Comparison of ENCODE assay signal across 17 cellular contexts in the genomic region with DNA sequence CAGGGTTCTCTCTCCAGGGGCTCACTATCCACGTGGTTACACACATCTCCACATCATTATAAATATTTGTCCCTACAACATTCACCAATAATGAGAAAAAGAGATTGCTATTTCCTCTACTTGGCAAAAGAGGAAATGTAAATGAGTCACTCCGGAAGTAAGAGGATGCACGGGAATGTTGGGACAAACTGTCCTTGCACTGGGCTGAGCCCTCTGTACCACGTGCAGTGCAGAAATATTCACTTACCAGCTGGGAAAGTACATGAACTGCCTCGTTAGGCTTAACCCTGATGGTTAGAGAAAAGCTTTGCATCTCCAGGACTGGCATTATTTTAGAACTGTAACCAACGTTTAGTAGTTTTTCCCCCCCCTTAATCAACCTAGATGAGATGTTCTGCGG.
DNase-seq lines count a peak whose midpoint lies in the region; ATAC-seq, FAIRE-seq and TF ChIP-seq lines count a peak whose summit lies in the region.
"Had no signal": no experiment of that assay in that cellular context is flagged by ENCODE, and none has a peak within 500 bp of the region (broad histone marks: within the 10 kb centered on the region; RNA-seq: fewer than 3 reads in every experiment).

No MANE protein-coding gene starts in this region.

- H3K9me3 Mint-ChIP-seq in astrocyte (ENCODE audit: unreplicated experiment): peaks cover 2% of the 10 kb centered on the region

- no peak overlapping the region for H3K4me2 ChIP-seq in astrocyte (ENCODE audit: low read length)

- H3K4me3 Mint-ChIP-seq in astrocyte (ENCODE audit: unreplicated experiment): peak overlapping the region; percentile 8
- H3K4me3 Mint-ChIP-seq: activated naive CD8-positive, alpha-beta T cell had no signal

- H3K9ac ChIP-seq in astrocyte (ENCODE audit: low read length): no peak overlapping the region

- no peaks in the 10 kb centered on the region for H3K9me3 ChIP-seq in astrocyte (ENCODE audit: insufficient read depth, low read depth, low read length)
- H3K9me3 ChIP-seq in right atrium auricular region: peaks cover 0 to 5% of the 10 kb centered on the region in 2 donors
- H3K9me3 ChIP-seq in stomach: no peaks in the 10 kb centered on the region
- H3K9me3 ChIP-seq: pancreas had no signal

- H3K36me3 Mint-ChIP-seq in astrocyte (ENCODE audit: low read depth, unreplicated experiment): no peaks in the 10 kb centered on the region
- H3K36me3 Mint-ChIP-seq: activated naive CD8-positive, alpha-beta T cell had no signal

- peak; percentile 75 for TF ChIP-seq EP300 in stomach (IDR thresholded peaks at IDR 0.05)

- WGBS in stomach, 5 donors: 55 to 66% (median 64%) methylated on average over 7 of the region's 7 CpGs

- H3K79me2 ChIP-seq in astrocyte (ENCODE audit: insufficient read depth, low read length): no peaks in the 10 kb centered on the region

- intact Hi-C loops in stomach (cut with DNase I; ENCODE audit: low total_unique reads) (no loop called here), dorsolateral prefrontal cortex (cut with DNase I) (no loop called here)

- no peaks in the 10 kb centered on the region for H3K4me1 ChIP-seq in astrocyte (ENCODE audit: insufficient read depth, low read length)
- H3K4me1 ChIP-seq in right atrium auricular region: peaks cover 0 to 21% of the 10 kb centered on the region in 2 donors
- H3K4me1 ChIP-seq in stomach: peaks cover 0 to 14% (median 8%) of the 10 kb centered on the region in 4 donors
- H3K4me1 ChIP-seq: pancreas had no signal

- H3K36me3 ChIP-seq in astrocyte (ENCODE audit: insufficient read depth, low read length) (no peaks in the 10 kb centered on the region), right atrium auricular region (no peaks in the 10 kb centered on the region), stomach (no peaks in the 10 kb centered on the region)
- H3K36me3 ChIP-seq: pancreas had no signal

- ATAC-seq in GM21786 (IDR thresholded peaks at IDR 0.05; ENCODE audit: unreplicated experiment): no peak
- no peak for ATAC-seq in HG02938 (IDR thresholded peaks at IDR 0.05; ENCODE audit: unreplicated experiment)
- ATAC-seq: pancreas had no signal

- no peaks in the 10 kb centered on the region for H4K20me1 ChIP-seq in astrocyte (ENCODE audit: insufficient read depth, low read length)

- no peak overlapping the region for H2AFZ ChIP-seq in astrocyte (ENCODE audit: low read depth, low read length)

- TF ChIP-seq CTCF in astrocyte (IDR thresholded peaks at IDR 0.05; ENCODE audit: insufficient read depth, low read depth, low read length) (no peak), right atrium auricular region (IDR thresholded peaks at IDR 0.05) (no peak), stomach (IDR thresholded peaks at IDR 0.05) (no peak), dorsolateral prefrontal cortex (IDR thresholded peaks at IDR 0.05 in 54 of 56, conservative IDR thresholded peaks at IDR 0.05 in 2 of 56; ENCODE audit: low read depth in 1 of 56, partially characterized antibody in 56 of 56) (no peak)

- H3K4me1 Mint-ChIP-seq in astrocyte (ENCODE audit: low read depth, unreplicated experiment): peaks cover 6% of the 10 kb centered on the region

- TF ChIP-seq POLR2A in H54 (IDR thresholded peaks at IDR 0.05; ENCODE audit: low read depth, low read length) (no peak), stomach (IDR thresholded peaks at IDR 0.05) (no peak)

- DNase-seq in H54 (ENCODE audit: insufficient read length, low spot score) (no peak), astrocyte (ENCODE audit: low read depth) (no peak), right atrium auricular region (ENCODE audit: low spot score) (peak; percentile 77), stomach (no peak), dorsolateral prefrontal cortex (no peak)
- DNase-seq in activated CD4-positive, alpha-beta T cell treated with anti-CD3 and anti-CD28 coated beads for 48 hours: no peak
- DNase-seq: cortex of kidney; head of caudate nucleus; NCI-H1092; NCI-H524 treated with DMSO at 0.1 percent for 48 hours; pancreas; stimulated activated CD4-positive, alpha-beta T cell treated with anti-CD3 and anti-CD28 coated beads, Interleukin-4, amount 100 ng/mL, for 1 hour; stimulated activated naive CD4-positive, alpha-beta T cell treated with Interleukin-2 at 50 U/mL for 16 hours had no signal

- no peak overlapping the region for H3K4me3 ChIP-seq in astrocyte (ENCODE audit: insufficient read depth, low read depth, low read length)
- no peak overlapping the region for H3K4me3 ChIP-seq in right atrium auricular region
- no peak overlapping the region for H3K4me3 ChIP-seq in stomach
- no peak overlapping the region for H3K4me3 ChIP-seq in dorsolateral prefrontal cortex
- H3K4me3 ChIP-seq: pancreas had no signal

- H3K27ac ChIP-seq in astrocyte (ENCODE audit: low read depth, low read length): no peak overlapping the region
- H3K27ac ChIP-seq in right atrium auricular region: peak overlapping the region; percentile 70 to 82
- peak overlapping the region; percentile 21 to 74 (median 62) for H3K27ac ChIP-seq in stomach
- H3K27ac ChIP-seq in dorsolateral prefrontal cortex: no peak overlapping the region
- H3K27ac ChIP-seq: pancreas had no signal

- H3K27ac Mint-ChIP-seq in astrocyte (ENCODE audit: unreplicated experiment): no peak overlapping the region
- H3K27ac Mint-ChIP-seq: activated naive CD8-positive, alpha-beta T cell had no signal

- H3K27me3 Mint-ChIP-seq in astrocyte (ENCODE audit: low read depth, unreplicated experiment): peaks cover 4% of the 10 kb centered on the region
- H3K27me3 Mint-ChIP-seq: activated naive CD8-positive, alpha-beta T cell had no signal

- H3K27me3 ChIP-seq in astrocyte (ENCODE audit: insufficient read depth, low read length): no peaks in the 10 kb centered on the region
- no peaks in the 10 kb centered on the region for H3K27me3 ChIP-seq in right atrium auricular region
- no peaks in the 10 kb centered on the region for H3K27me3 ChIP-seq in stomach
- no peaks in the 10 kb centered on the region for H3K27me3 ChIP-seq in dorsolateral prefrontal cortex
- H3K27me3 ChIP-seq: pancreas had no signal

- FAIRE-seq in H54 (lab: Jason Lieb, UNC) (peak; percentile 11), astrocyte (lab: Jason Lieb, UNC) (no peak)
- FAIRE-seq: pancreas, TTC549 had no signal

Comparison
In these comparisons a context has a peak if more than half of its experiments do, and no peak if none do; other contexts are left out.
1. H3K27ac ChIP-seq: peak in right atrium auricular region (2 of 2) and stomach (5 of 5); none in astrocyte (single experiment) and dorsolateral prefrontal cortex (0 of 59).